ENCODE assay signal across 8 cellular contexts in genomic region chr14:58166005-58166983, GRCh38. TPM values are rescaled to one million over a fixed set of nuclear protein-coding genes. Genes with fewer than 3 reads are reported as not detected.
DNase-seq lines count a peak whose midpoint lies in the region; ATAC-seq and TF ChIP-seq lines count a peak whose summit lies in the region.

No MANE protein-coding gene starts in this region.

- in situ Hi-C loops in transverse colon (cut with MboI; ENCODE audit: low pct_ligation_motif_present in 1 of 4, low pct_unique_long_range_greater_than_20kb in 1 of 4, low sequenced_read_pairs in 3 of 4): loop anchor here in 3 of 4 donors (10.0 kb wide), 1 partner anchor 61 kb away; no protein-coding TSS in a partner anchor

- H3K9ac ChIP-seq in parathyroid adenoma: no peak overlapping the region

- intact Hi-C loops in transverse colon (cut with DNase I; ENCODE audit: low total_unique reads): loop anchor here (5.0 kb wide), 1 partner anchor 59 kb away; no protein-coding TSS in a partner anchor

- TF ChIP-seq CTCF in AG04449 (IDR thresholded peaks at IDR 0.05; ENCODE audit: insufficient read depth, low read length, missing control alignments) (peak; percentile 84), NB4 (IDR thresholded peaks at IDR 0.05; ENCODE audit: low read depth, low read length) (peak; percentile 95), gastroesophageal sphincter (IDR thresholded peaks at IDR 0.05) (peak; percentile 73 to 87 (median 80)), parathyroid adenoma (IDR thresholded peaks at IDR 0.05) (peak; percentile 94), transverse colon (IDR thresholded peaks at IDR 0.05) (peak; percentile 66 to 93 (median 87))

- CTCF ChIA-PET in AG04449 (lab: Yijun Ruan, JAX): interaction anchor here (0.7 to 7.2 kb wide), 9 partner anchors 9 to 58 kb away, joined by 3 to 56 read pairs (median 5); no protein-coding TSS in a partner anchor

- POLR2A ChIA-PET in AG04449 (lab: Yijun Ruan, JAX): interaction anchor here (1.0 to 1.3 kb wide), 2 partner anchors 14 to 57 kb away, joined by 3 to 4 read pairs; partner anchors contain the start of gene ARMH4

- peak; percentile 51 for ATAC-seq in GM19035 (IDR thresholded peaks at IDR 0.05; ENCODE audit: unreplicated experiment)
- ATAC-seq in gastroesophageal sphincter: peak; percentile 64

- no peak for TF ChIP-seq EP300 in gastroesophageal sphincter (IDR thresholded peaks at IDR 0.05)
- no peak for TF ChIP-seq EP300 in transverse colon (IDR thresholded peaks at IDR 0.05; ENCODE audit: low read depth)

- no peaks in the 10 kb centered on the region for H3K79me2 ChIP-seq in parathyroid adenoma

- H3K27me3 ChIP-seq in SJSA1 (replicated peaks) (no peaks in the 10 kb centered on the region), gastroesophageal sphincter (no peaks in the 10 kb centered on the region), parathyroid adenoma (ENCODE audit: control insufficient read depth, insufficient read depth, low read length) (no peaks in the 10 kb centered on the region), transverse colon (no peaks in the 10 kb centered on the region)

- H3K9me3 ChIP-seq in SJSA1 (replicated peaks) (no peaks in the 10 kb centered on the region), gastroesophageal sphincter (no peaks in the 10 kb centered on the region), parathyroid adenoma (ENCODE audit: control insufficient read depth, low read length) (no peaks in the 10 kb centered on the region), transverse colon (no peaks in the 10 kb centered on the region)

- H3K4me2 ChIP-seq in parathyroid adenoma (ENCODE audit: low read length): no peak overlapping the region

- 26 to 30% methylated on average over 10 of the region's 10 CpGs for WGBS in gastroesophageal sphincter (ENCODE audit: low coverage in 1 of 2), 2 donors
- 26 to 32% methylated on average over 6 to 10 of the region's 10 CpGs for WGBS in transverse colon (ENCODE audit: low coverage in 1 of 2), 2 donors

- H3K4me3 ChIP-seq in AG04449 (ENCODE audit: low read depth, low read length) (no peak overlapping the region), NB4 (ENCODE audit: low read depth, low read length) (no peak overlapping the region), SJSA1 (no peak overlapping the region), gastroesophageal sphincter (no peak overlapping the region), parathyroid adenoma (ENCODE audit: low read depth, low read length) (peak overlapping the region; percentile 4), transverse colon (no peak overlapping the region)

- TF ChIP-seq POLR2A in NB4 (IDR thresholded peaks at IDR 0.05; ENCODE audit: extremely low read depth, insufficient read length) (no peak), gastroesophageal sphincter (IDR thresholded peaks at IDR 0.05) (no peak), transverse colon (IDR thresholded peaks at IDR 0.05) (no peak)

- no peak overlapping the region for H3K27ac ChIP-seq in SJSA1
- no peak overlapping the region for H3K27ac ChIP-seq in gastroesophageal sphincter
- H3K27ac ChIP-seq in parathyroid adenoma: no peak overlapping the region
- H3K27ac ChIP-seq in transverse colon: no peak overlapping the region

- H3K36me3 ChIP-seq in SJSA1 (no peaks in the 10 kb centered on the region), gastroesophageal sphincter (no peaks in the 10 kb centered on the region), parathyroid adenoma (ENCODE audit: control insufficient read depth, insufficient read depth, low read length) (no peaks in the 10 kb centered on the region), transverse colon (no peaks in the 10 kb centered on the region)

- DNase-seq in AG04449 (ENCODE audit: low read depth, low spot score) (peak; percentile 23), NB4 (ENCODE audit: low read depth) (peak; percentile 73), SJSA1 (ENCODE audit: low read depth in 1 of 2, low spot score in 2 of 2) (peak; percentile 37 to 77), activated gamma-delta T cell (lab: John Stamatoyannopoulos, UW) (peak; percentile 19), transverse colon (peak; percentile 85)

- no peaks in the 10 kb centered on the region for H3K4me1 ChIP-seq in SJSA1 (replicated peaks)
- H3K4me1 ChIP-seq in gastroesophageal sphincter: peaks cover 0 to 7% (median 3%) of the 10 kb centered on the region in 3 donors
- H3K4me1 ChIP-seq in parathyroid adenoma: peaks cover 5% of the 10 kb centered on the region
- no peaks in the 10 kb centered on the region for H3K4me1 ChIP-seq in transverse colon

- peak overlapping the region; percentile 72 for H2AFZ ChIP-seq in parathyroid adenoma

RNA-seq across cellular contexts. Expression of gene ARMH4, which starts 14.3 kb away (rescaled TPM):
- 0.29 TPM in 1 of 2 replicates, not detected in the other for total RNA-seq in SJSA1 (2014; rRNA removed; shearing (Covaris generic))
- total RNA-seq in gastroesophageal sphincter: 10 to 100 TPM in 1 of 4 donors, 1 to 10 TPM in 3; 4.6 to 11.8 (median 6.8) TPM
- total RNA-seq in transverse colon: 1 to 10 TPM in 1 of 4 donors, under 1 TPM in 2, not detected in 1; 0.41 to 2.8 (median 0.48) TPM

RNA-seq across cellular contexts. Expression of gene ACTR10, which starts 33.7 kb away (rescaled TPM):
- 79.8 and 82.6 TPM in 2 replicates for total RNA-seq in SJSA1 (2014; rRNA removed; shearing (Covaris generic))
- total RNA-seq in gastroesophageal sphincter (100 to 1,000 TPM in 1 of 4 donors, 10 to 100 TPM in 3; 45.1 to 149 (median 87.9) TPM), transverse colon (10 to 100 TPM; 14.7 to 51.9 (median 38.6) TPM)

Comparison
In these comparisons a context has a peak if more than half of its experiments do, and no peak if none do; other contexts are left out.
1. DNase-seq: peak in every context shown above with its lines; median percentile 85 in transverse colon; 73 in NB4; 57 in SJSA1; 23 in AG04449; 19 in activated gamma-delta T cell.